7 cellular contexts compared by ENCODE assay signal in genomic region chr6:76839505-76839904, GRCh38.
"Had no signal": no experiment of that assay in that cellular context is flagged by ENCODE, and none has a peak within 500 bp of the region (broad histone marks: within the 10 kb centered on the region; RNA-seq: fewer than 3 reads in every experiment).

No MANE protein-coding gene starts in this region.

- DNase-seq: GDM1, GF-D8 had no signal

- FAIRE-seq: G401.6, GM12891, GM12892, GM18507, GM19239 had no signal
